8 cellular contexts compared by ENCODE assay signal in the genomic region with DNA sequence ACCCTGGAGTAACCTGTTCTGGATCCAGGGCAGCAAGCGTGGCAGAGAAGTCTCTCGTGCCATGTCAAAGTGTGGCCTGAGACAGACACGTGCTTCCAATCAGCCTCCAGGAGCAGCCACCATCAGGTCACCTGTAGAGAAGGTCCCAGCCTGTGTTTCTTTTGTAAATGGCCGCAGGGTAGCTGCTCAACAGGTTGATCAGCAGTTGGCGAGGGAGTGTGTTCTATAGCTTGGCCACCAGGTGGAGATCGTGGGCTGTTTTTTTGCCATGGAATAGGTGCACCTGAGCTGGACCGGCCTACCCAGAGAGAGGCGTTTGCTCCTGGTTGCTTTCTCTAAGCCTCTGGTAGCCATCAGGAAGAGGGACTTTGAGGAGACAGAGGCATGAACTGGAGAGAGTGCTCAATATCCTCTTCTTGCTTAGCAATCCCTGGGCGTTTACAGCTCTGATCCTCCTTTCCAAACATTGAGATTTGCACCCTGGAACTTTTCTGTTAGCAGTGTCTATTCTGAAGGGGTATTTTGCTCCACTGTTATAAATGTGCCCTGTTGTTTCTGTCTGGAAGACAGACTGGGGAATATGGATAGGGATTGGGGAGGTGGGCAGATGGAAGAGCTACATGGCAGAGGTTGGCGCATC. TPM values are rescaled to one million over a fixed set of nuclear protein-coding genes. Genes with fewer than 3 reads are reported as not detected.
DNase-seq lines count a peak whose midpoint lies in the region; ATAC-seq lines count a peak whose summit lies in the region.

No MANE protein-coding gene starts in this region.

- peaks cover 3% of the 10 kb centered on the region for H3K27me3 ChIP-seq in CD4-positive, CD25-positive, alpha-beta regulatory T cell (ENCODE audit: control insufficient read depth, insufficient read depth, low read length)

- H3K9me3 ChIP-seq in CD4-positive, CD25-positive, alpha-beta regulatory T cell (ENCODE audit: control insufficient read depth in 2 of 2, low read length in 2 of 2): no peaks in the 10 kb centered on the region

- H3K4me3 ChIP-seq in CD4-positive, CD25-positive, alpha-beta regulatory T cell (ENCODE audit: low read depth, low read length): no peak overlapping the region

- peaks cover 11% of the 10 kb centered on the region for H3K27me3 Mint-ChIP-seq in CD4-positive, CD25-positive, alpha-beta regulatory T cell

- H3K36me3 Mint-ChIP-seq in CD4-positive, CD25-positive, alpha-beta regulatory T cell: no peaks in the 10 kb centered on the region

- H3K27ac ChIP-seq in CD4-positive, CD25-positive, alpha-beta regulatory T cell (ENCODE audit: insufficient read depth, low read length, poor library complexity, severe bottlenecking): no peak overlapping the region

- H3K4me1 Mint-ChIP-seq in CD4-positive, CD25-positive, alpha-beta regulatory T cell: peaks cover 0 to 23% (median 10%) of the 10 kb centered on the region in 4 donors

- peak overlapping the region in 1 of 3 donors; percentile 69 for H3K27ac Mint-ChIP-seq in CD4-positive, CD25-positive, alpha-beta regulatory T cell

- H3K4me1 ChIP-seq in CD4-positive, CD25-positive, alpha-beta regulatory T cell (ENCODE audit: control insufficient read depth, insufficient read depth, low read length, poor library complexity, severe bottlenecking): no peaks in the 10 kb centered on the region

- ATAC-seq in CD4-positive, CD25-positive, alpha-beta regulatory T cell (ENCODE audit: low read depth in 2 of 2): peak; percentile 68 to 72
- ATAC-seq in GM19351 (IDR thresholded peaks at IDR 0.05; ENCODE audit: unreplicated experiment) (peak; percentile 92), HG03378 (IDR thresholded peaks at IDR 0.05; ENCODE audit: unreplicated experiment) (peak; percentile 88)

- peaks cover 0 to 1% (median 0%) of the 10 kb centered on the region in 7 donors for H3K9me3 Mint-ChIP-seq in CD4-positive, CD25-positive, alpha-beta regulatory T cell

- H3K36me3 ChIP-seq in CD4-positive, CD25-positive, alpha-beta regulatory T cell (ENCODE audit: control insufficient read depth, insufficient read depth, low read length): no peaks in the 10 kb centered on the region

- peak; percentile 35 to 63 (median 50) for DNase-seq in CD4-positive, CD25-positive, alpha-beta regulatory T cell
- DNase-seq in NCI-H69 (lab: John Stamatoyannopoulos, UW): peak; percentile 65
- peak; percentile 70 for DNase-seq in activated CD4-positive, alpha-beta T cell treated with anti-CD3 and anti-CD28 coated beads, Interleukin-2, amount 50 U/mL, for 1 hour
- DNase-seq in effector CD4-positive, alpha-beta T cell: peak; percentile 26
- peak; percentile 39 for DNase-seq in mucosa of gallbladder (ENCODE audit: low spot score)
- peak; percentile 34 to 64 (median 48) for DNase-seq in stimulated activated naive CD4-positive, alpha-beta T cell (lab: John Stamatoyannopoulos, UW)

- H3K4me3 Mint-ChIP-seq in CD4-positive, CD25-positive, alpha-beta regulatory T cell: peak overlapping the region in 2 of 4 donors; percentile 23 to 41

RNA-seq across cellular contexts. Expression of gene EN1, which starts 34.2 kb away (rescaled TPM):
- not detected for total RNA-seq in CD4-positive, CD25-positive, alpha-beta regulatory T cell
- not detected for polyA plus RNA-seq in CD4-positive, CD25-positive, alpha-beta regulatory T cell
- total RNA-seq in mucosa of gallbladder: not detected
